ENCODE assay signal across 8 cellular contexts in the genomic region with DNA sequence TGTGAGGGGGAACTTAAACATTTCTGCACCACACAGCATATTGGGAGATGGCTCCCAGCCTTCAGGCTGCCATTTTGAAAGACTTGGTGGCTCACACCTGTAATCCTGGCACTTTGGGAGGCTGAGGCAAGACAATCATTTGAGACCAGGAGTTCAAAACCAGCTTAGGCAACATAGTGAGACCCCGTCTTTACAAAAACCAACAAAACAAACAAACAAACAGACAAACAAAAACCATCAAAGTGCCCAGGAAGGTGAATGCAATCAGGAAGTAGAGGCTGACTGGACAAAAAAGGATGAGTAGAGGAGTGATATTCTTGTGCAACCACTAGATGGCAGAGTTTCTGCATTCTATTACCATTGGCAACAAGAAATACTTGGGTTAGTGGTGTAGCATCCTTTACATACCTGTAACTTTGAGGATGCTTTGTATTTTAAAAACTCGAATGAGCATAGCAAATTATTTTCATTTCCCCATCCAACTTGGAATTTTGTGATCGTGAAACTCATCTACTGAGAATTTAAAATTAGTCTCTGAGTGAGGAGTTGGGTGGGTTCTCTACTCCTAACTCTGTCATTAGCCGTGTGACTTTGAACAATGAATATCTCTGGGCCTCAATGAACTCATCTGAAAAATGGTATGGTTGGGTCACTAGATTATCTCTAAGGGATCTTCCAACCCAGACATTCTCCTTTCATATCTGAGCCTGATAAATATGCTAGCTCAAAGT.
DNase-seq lines count a peak whose midpoint lies in the region; ATAC-seq and TF ChIP-seq lines count a peak whose summit lies in the region.

No MANE protein-coding gene starts in this region.

- DNase-seq in SIG-M5 treated with dmso at 0.1 percent for 504 hours (lab: John Stamatoyannopoulos, UW; ENCODE audit: unreplicated experiment): peak; percentile 87
- no peak for DNase-seq in SIG-M5 (lab: John Stamatoyannopoulos, UW)
- peak; percentile 77 for DNase-seq in GM20000 (ENCODE audit: low spot score)
- no peak for DNase-seq in RWPE2 (ENCODE audit: low spot score)
- no peak for DNase-seq in dorsolateral prefrontal cortex
- DNase-seq in medulla oblongata (ENCODE audit: extremely low spot score): peak; percentile 71
- no peak for DNase-seq in MG63

- TF ChIP-seq CTCF in GM20000 (IDR thresholded peaks at IDR 0.05; ENCODE audit: extremely low read depth, missing control alignments) (peak; percentile 38), Loucy (conservative IDR thresholded peaks at IDR 0.05; ENCODE audit: low read length) (peak; percentile 92), RWPE2 (IDR thresholded peaks at IDR 0.05; ENCODE audit: poor library complexity, severe bottlenecking) (peak; percentile 84), dorsolateral prefrontal cortex (IDR thresholded peaks at IDR 0.05 in 54 of 56, conservative IDR thresholded peaks at IDR 0.05 in 2 of 56; ENCODE audit: low read depth in 1 of 56, partially characterized antibody in 56 of 56) (peak; percentile 57 to 90 (median 81))

- H3K36me3 ChIP-seq in Loucy (ENCODE audit: insufficient read depth, low read length) (no peaks in the 10 kb centered on the region), RWPE2 (ENCODE audit: low read depth) (no peaks in the 10 kb centered on the region), MG63 (no peaks in the 10 kb centered on the region)

- no peaks in the 10 kb centered on the region for H3K9me2 ChIP-seq in Loucy (replicated peaks; ENCODE audit: low read depth, low read length)

- no peaks in the 10 kb centered on the region for H4K20me1 ChIP-seq in Loucy (ENCODE audit: insufficient read depth, low read length, poor library complexity, severe bottlenecking)

- no peaks in the 10 kb centered on the region for H3K79me2 ChIP-seq in Loucy (ENCODE audit: insufficient read depth, low read length)

- no peak overlapping the region for H3K27ac ChIP-seq in RWPE2 (ENCODE audit: poor library complexity, severe bottlenecking)
- no peak overlapping the region for H3K27ac ChIP-seq in dorsolateral prefrontal cortex

- H3K4me3 ChIP-seq in Loucy (ENCODE audit: low read length, poor library complexity, severe bottlenecking): no peak overlapping the region
- H3K4me3 ChIP-seq in RWPE2 (ENCODE audit: severe bottlenecking): no peak overlapping the region
- no peak overlapping the region for H3K4me3 ChIP-seq in dorsolateral prefrontal cortex
- no peak overlapping the region for H3K4me3 ChIP-seq in MG63

- intact Hi-C loops in dorsolateral prefrontal cortex (cut with DNase I): loop anchor here (2.0 to 10.0 kb wide), 5 partner anchors 108 to 534 kb away; partner anchors contain the start of gene CD24 (in 1 of the 2)

- H3K9me3 ChIP-seq in Loucy (ENCODE audit: insufficient read depth, low read depth, low read length) (no peaks in the 10 kb centered on the region), RWPE2 (ENCODE audit: severe bottlenecking) (no peaks in the 10 kb centered on the region), MG63 (no peaks in the 10 kb centered on the region)

- H3K9ac ChIP-seq in Loucy (ENCODE audit: low read depth, low read length, poor library complexity, severe bottlenecking): no peak overlapping the region

- H2AFZ ChIP-seq in Loucy (ENCODE audit: low read length): peak overlapping the region; percentile 95

- no peaks in the 10 kb centered on the region for H3K27me3 ChIP-seq in Loucy (ENCODE audit: insufficient read depth, low read length, poor library complexity, severe bottlenecking)
- H3K27me3 ChIP-seq in RWPE2 (ENCODE audit: insufficient read depth, poor library complexity, severe bottlenecking): no peaks in the 10 kb centered on the region
- peaks cover 0 to 33% (median 8%) of the 10 kb centered on the region in 45 donors for H3K27me3 ChIP-seq in dorsolateral prefrontal cortex
- H3K27me3 ChIP-seq in MG63: peaks cover 35% of the 10 kb centered on the region

- H3K4me1 ChIP-seq in Loucy (ENCODE audit: insufficient read depth, low read length, poor library complexity, severe bottlenecking) (peaks cover 13% of the 10 kb centered on the region), RWPE2 (ENCODE audit: insufficient read depth, poor library complexity, severe bottlenecking) (peaks cover 11% of the 10 kb centered on the region)

- no peaks in the 10 kb centered on the region for H3F3A ChIP-seq in Loucy (ENCODE audit: low read depth)

- ATAC-seq in RWPE2 (ENCODE audit: low read depth): peak; percentile 68

- no peak overlapping the region for H3K4me2 ChIP-seq in Loucy (ENCODE audit: low read depth, low read length, poor library complexity, severe bottlenecking)

Comparison
In these comparisons a context has a peak if more than half of its experiments do, and no peak if none do; other contexts are left out.
1. DNase-seq: peak in SIG-M5 treated with dmso at 0.1 percent for 504 hours (single experiment), GM20000 (single experiment) and medulla oblongata (single experiment); none in SIG-M5 (single experiment), RWPE2 (single experiment), dorsolateral prefrontal cortex (0 of 10) and MG63 (single experiment).
2. CTCF ChIP-seq: peak in every context shown above with its lines; median percentile 92 in Loucy; 84 in RWPE2; 81 in dorsolateral prefrontal cortex; 38 in GM20000.